ENCODE assay signal across 14 cellular contexts in genomic region chr7:47332681-47333080, GRCh38.
"Had no signal": no experiment of that assay in that cellular context is flagged by ENCODE, and none has a peak within 500 bp of the region (broad histone marks: within the 10 kb centered on the region; RNA-seq: fewer than 3 reads in every experiment).

No MANE protein-coding gene starts in this region.

- DNase-seq: activated B cell treated with CpG ODN at 0.5 μM for 24 hours; activated CD4-positive, alpha-beta T cell treated with anti-CD3 and anti-CD28 coated beads, Interleukin-2, amount 10 ng/mL, durations not matched to agents 24 days and 14 days; activated naive CD8-positive, alpha-beta T cell treated with anti-CD3 and anti-CD28 coated beads for 36 hours; amygdala; brain microvascular endothelial cell; effector memory CD4-positive, alpha-beta T cell; left colon; natural killer cell; stimulated activated CD4-positive, alpha-beta T cell treated with anti-CD3 and anti-CD28 coated beads, Interleukin-12 subunit alpha, Interleukin-12 subunit beta, amount 100 ng/mL, for 4 hours; SW 1271 had no signal

- H3K4me1 Mint-ChIP-seq: activated CD4-positive, alpha-beta T cell treated with anti-CD3 and anti-CD28 coated beads, Interleukin-2, amount 10 ng/mL, durations not matched to agents 24 days and 14 days; activated naive CD8-positive, alpha-beta T cell treated with anti-CD3 and anti-CD28 coated beads for 36 hours; natural killer cell had no signal

- H3K36me3 Mint-ChIP-seq: activated naive CD8-positive, alpha-beta T cell treated with anti-CD3 and anti-CD28 coated beads for 36 hours; natural killer cell had no signal

- H3K4me3 Mint-ChIP-seq: activated B cell treated with CpG ODN at 0.5 μM for 24 hours; activated CD4-positive, alpha-beta T cell treated with anti-CD3 and anti-CD28 coated beads, Interleukin-2, amount 10 ng/mL, durations not matched to agents 24 days and 14 days; activated naive CD8-positive, alpha-beta T cell treated with anti-CD3 and anti-CD28 coated beads for 36 hours; dendritic cell treated with granulocyte-macrophage colony-stimulating factor and Interleukin-4, amounts not matched to agents 40 ng/mL and 50 ng/mL, for 4 days; natural killer cell; stimulated activated memory B cell treated with anti-CD40 and anti-IgM and Interleukin-4, amounts not matched to agents 10 μg/mL and 1 μg/mL and 100 μg/mL, for 72 hours; T-helper 2 cell treated with Interferon-gamma antibody and Interleukin-4, amounts not matched to agents 5 μg/mL and 100 μg/mL, for 36 hours had no signal

- H3K27ac ChIP-seq: brain microvascular endothelial cell, foreskin keratinocyte had no signal

- H3K27me3 ChIP-seq: brain microvascular endothelial cell, foreskin keratinocyte had no signal

- H3K27ac Mint-ChIP-seq: activated B cell treated with CpG ODN at 0.5 μM for 24 hours; activated CD4-positive, alpha-beta T cell treated with anti-CD3 and anti-CD28 coated beads, Interleukin-2, amount 10 ng/mL, durations not matched to agents 24 days and 14 days; activated naive CD8-positive, alpha-beta T cell treated with anti-CD3 and anti-CD28 coated beads for 36 hours; dendritic cell treated with granulocyte-macrophage colony-stimulating factor and Interleukin-4, amounts not matched to agents 40 ng/mL and 50 ng/mL, for 4 days; natural killer cell; stimulated activated memory B cell treated with anti-CD40 and anti-IgM and Interleukin-4, amounts not matched to agents 10 μg/mL and 1 μg/mL and 100 μg/mL, for 72 hours; T-helper 2 cell treated with Interferon-gamma antibody and Interleukin-4, amounts not matched to agents 5 μg/mL and 100 μg/mL, for 36 hours had no signal

- H3K27me3 Mint-ChIP-seq: activated B cell treated with CpG ODN at 0.5 μM for 24 hours; activated CD4-positive, alpha-beta T cell treated with anti-CD3 and anti-CD28 coated beads, Interleukin-2, amount 10 ng/mL, durations not matched to agents 24 days and 14 days; activated naive CD8-positive, alpha-beta T cell treated with anti-CD3 and anti-CD28 coated beads for 36 hours; dendritic cell treated with granulocyte-macrophage colony-stimulating factor and Interleukin-4, amounts not matched to agents 40 ng/mL and 50 ng/mL, for 4 days; stimulated activated memory B cell treated with anti-CD40 and anti-IgM and Interleukin-4, amounts not matched to agents 10 μg/mL and 1 μg/mL and 100 μg/mL, for 72 hours had no signal

- H3K36me3 ChIP-seq: brain microvascular endothelial cell had no signal

- H3K9me3 Mint-ChIP-seq: activated B cell treated with CpG ODN at 0.5 μM for 24 hours; activated CD4-positive, alpha-beta T cell treated with anti-CD3 and anti-CD28 coated beads, Interleukin-2, amount 10 ng/mL, durations not matched to agents 24 days and 14 days; activated naive CD8-positive, alpha-beta T cell treated with anti-CD3 and anti-CD28 coated beads for 36 hours; dendritic cell treated with granulocyte-macrophage colony-stimulating factor and Interleukin-4, amounts not matched to agents 40 ng/mL and 50 ng/mL, for 4 days; natural killer cell; stimulated activated memory B cell treated with anti-CD40 and anti-IgM and Interleukin-4, amounts not matched to agents 10 μg/mL and 1 μg/mL and 100 μg/mL, for 72 hours; T-helper 2 cell treated with Interferon-gamma antibody and Interleukin-4, amounts not matched to agents 5 μg/mL and 100 μg/mL, for 36 hours had no signal

- ATAC-seq: foreskin keratinocyte; natural killer cell; stimulated activated memory B cell treated with anti-CD40 and anti-IgM and Interleukin-4, amounts not matched to agents 10 μg/mL and 1 μg/mL and 100 μg/mL, for 72 hours had no signal
